In genomic region chr7:131111792-131112191, GRCh38 we compare ENCODE assay signal across 12 cellular contexts.
DNase-seq lines count a peak whose midpoint lies in the region; ATAC-seq, FAIRE-seq and TF ChIP-seq lines count a peak whose summit lies in the region.
"Had no signal": no experiment of that assay in that cellular context is flagged by ENCODE, and none has a peak within 500 bp of the region (broad histone marks: within the 10 kb centered on the region; RNA-seq: fewer than 3 reads in every experiment).

No MANE protein-coding gene starts in this region.

- ATAC-seq in A549 (no peak), body of pancreas (no peak), left colon (no peak), GM21576 (IDR thresholded peaks at IDR 0.05; ENCODE audit: unreplicated experiment) (no peak)
- no peak for ATAC-seq in central memory CD8-positive, alpha-beta T cell (replicated peaks; ENCODE audit: extremely low read depth, poor library complexity, severe bottlenecking)
- no peak for ATAC-seq in natural killer cell treated with Interleukin-12 subunit alpha and Interleukin-12 subunit beta and Interleukin-15 and Interleukin-18, amount 100 ng/mL, for 72 hours

- H3K9me3 ChIP-seq in A549 (no peaks in the 10 kb centered on the region), body of pancreas (no peaks in the 10 kb centered on the region)

- peaks cover 33% of the 10 kb centered on the region for H3K4me1 Mint-ChIP-seq in central memory CD8-positive, alpha-beta T cell
- H3K4me1 Mint-ChIP-seq in natural killer cell treated with Interleukin-12 subunit alpha and Interleukin-12 subunit beta and Interleukin-15 and Interleukin-18, amount 100 ng/mL, for 72 hours (ENCODE audit: low read depth in 2 of 2): peaks cover 38 to 39% of the 10 kb centered on the region in 2 donors

- H3K4me3 ChIP-seq in A549 (peak overlapping the region; percentile 78), KMS-11 (IDR thresholded peaks at IDR 0.05; ENCODE audit: insufficient read depth, low read depth, low read length) (no peak overlapping the region), body of pancreas (no peak overlapping the region)

- peaks cover 37% of the 10 kb centered on the region for H3K36me3 Mint-ChIP-seq in central memory CD8-positive, alpha-beta T cell (ENCODE audit: insufficient read depth)
- H3K36me3 Mint-ChIP-seq in natural killer cell treated with Interleukin-12 subunit alpha and Interleukin-12 subunit beta and Interleukin-15 and Interleukin-18, amount 100 ng/mL, for 72 hours: peaks cover 6% of the 10 kb centered on the region

- H3K27me3 Mint-ChIP-seq in central memory CD8-positive, alpha-beta T cell: no peaks in the 10 kb centered on the region
- H3K27me3 Mint-ChIP-seq in natural killer cell treated with Interleukin-12 subunit alpha and Interleukin-12 subunit beta and Interleukin-15 and Interleukin-18, amount 100 ng/mL, for 72 hours: peaks cover 0 to 15% of the 10 kb centered on the region in 2 donors
- H3K27me3 Mint-ChIP-seq: activated T-cell treated with anti-CD3 and anti-CD28 coated beads, Interleukin-2, amount 50 U/mL, for 24 hours had no signal

- H3K4me2 ChIP-seq in A549 (peak overlapping the region; percentile 98), KMS-11 (peak overlapping the region; percentile 96)

- H3K36me3 ChIP-seq in KMS-11 (ENCODE audit: insufficient read depth): no peaks in the 10 kb centered on the region
- no peaks in the 10 kb centered on the region for H3K36me3 ChIP-seq in body of pancreas (replicated peaks in 1 of 2; ENCODE audit: insufficient read depth in 1 of 2, low read depth in 2 of 2)

- peaks cover 10% of the 10 kb centered on the region; the same call in 1 of the 2 replicates for H3K79me2 ChIP-seq in KMS-11 (ENCODE audit: insufficient read depth, low read depth)

- TF ChIP-seq EP300 in A549 (IDR thresholded peaks at IDR 0.05): no peak

- no peaks in the 10 kb centered on the region for H3K9me3 Mint-ChIP-seq in central memory CD8-positive, alpha-beta T cell
- H3K9me3 Mint-ChIP-seq in natural killer cell treated with Interleukin-12 subunit alpha and Interleukin-12 subunit beta and Interleukin-15 and Interleukin-18, amount 100 ng/mL, for 72 hours: no peaks in the 10 kb centered on the region
- H3K9me3 Mint-ChIP-seq: activated T-cell treated with anti-CD3 and anti-CD28 coated beads, Interleukin-2, amount 50 U/mL, for 24 hours had no signal

- H4K20me1 ChIP-seq in KMS-11 (ENCODE audit: insufficient read depth): no peaks in the 10 kb centered on the region

- POLR2A ChIA-PET in A549 (lab: Yijun Ruan, JAX): interaction anchor here (1.6 to 3.4 kb wide), 4 partner anchors 11 to 78 kb away, joined by 3 to 52 read pairs (median 17); no protein-coding TSS in a partner anchor

- DNase-seq in A549 (ENCODE audit: low read depth in 1 of 2, low spot score in 1 of 2) (no peak), 8988T (no peak), body of pancreas (no peak), left colon (no peak)
- DNase-seq in central memory CD8-positive, alpha-beta T cell (ENCODE audit: low spot score in 2 of 2): no peak
- no peak for DNase-seq in natural killer cell treated with Interleukin-12 subunit alpha and Interleukin-12 subunit beta and Interleukin-15 and Interleukin-18, amount 100 ng/mL, for 72 hours (ENCODE audit: low spot score)
- DNase-seq: activated CD4-positive, CD25-positive, alpha-beta regulatory T cell; activated T-cell treated with anti-CD3 and anti-CD28 coated beads, Interleukin-2, amount 50 U/mL, for 24 hours; stimulated activated CD4-positive, alpha-beta T cell treated with anti-CD3 and anti-CD28 coated beads, Interleukin-4, amount 100 ng/mL, for 1 hour had no signal

- TF ChIP-seq CTCF in A549 (IDR thresholded peaks at IDR 0.05): no peak
- TF ChIP-seq CTCF in KMS-11 (conservative IDR thresholded peaks at IDR 0.05; ENCODE audit: low read depth, low read length): no peak
- no peak for TF ChIP-seq CTCF in body of pancreas (IDR thresholded peaks at IDR 0.05)

- no peak for FAIRE-seq in A549 (lab: Jason Lieb, UNC)

- intact Hi-C loops in body of pancreas (cut with DNase I): no loop called here
- intact Hi-C loops in left colon (cut with DNase I, micrococcal nuclease): no loop called here

- CTCF ChIA-PET in A549 (lab: Yijun Ruan, JAX): interaction anchor here (1.8 kb wide), 1 partner anchor 10 kb away, joined by 4 read pairs; no protein-coding TSS in a partner anchor

- peak overlapping the region; percentile 79 for H3K27ac Mint-ChIP-seq in central memory CD8-positive, alpha-beta T cell (ENCODE audit: low read depth)
- H3K27ac Mint-ChIP-seq in natural killer cell treated with Interleukin-12 subunit alpha and Interleukin-12 subunit beta and Interleukin-15 and Interleukin-18, amount 100 ng/mL, for 72 hours: peak overlapping the region in 1 of 2 donors; percentile 96

- peak overlapping the region; percentile 98 to 99 for H3K27ac ChIP-seq in A549
- H3K27ac ChIP-seq in KMS-11: no peak overlapping the region; the same call in 1 of the 2 replicates
- H3K27ac ChIP-seq in body of pancreas: peak overlapping the region in 1 of 4 donors; percentile 99
- H3K27ac ChIP-seq: RWPE1 had no signal

- H3K27me3 ChIP-seq in KMS-11 (ENCODE audit: insufficient read depth, low read depth): no peaks in the 10 kb centered on the region
- H3K27me3 ChIP-seq in body of pancreas: no peaks in the 10 kb centered on the region

- TF ChIP-seq RAD21 in A549 (conservative IDR thresholded peaks at IDR 0.05 in 1 of 2, IDR thresholded peaks at IDR 0.05 in 1 of 2): no peak

- TF ChIP-seq POLR2A in A549 (IDR thresholded peaks at IDR 0.05; ENCODE audit: low read length): no peak
- no peak for TF ChIP-seq POLR2A in body of pancreas (IDR thresholded peaks at IDR 0.05)

- H3K9ac ChIP-seq in KMS-11: peak overlapping the region; percentile 97; the same call in 1 of the 2 replicates

- WGBS in A549 (ENCODE audit: missing lambda C conversion rate): 13% methylated on average over 3 of the region's 3 CpGs
- 44 to 61% methylated on average over 3 of the region's 3 CpGs for WGBS in body of pancreas, 2 donors

- H2AFZ ChIP-seq in KMS-11 (ENCODE audit: low read depth): no peak overlapping the region

- H3K4me3 Mint-ChIP-seq in central memory CD8-positive, alpha-beta T cell: no peak overlapping the region
- H3K4me3 Mint-ChIP-seq in natural killer cell treated with Interleukin-12 subunit alpha and Interleukin-12 subunit beta and Interleukin-15 and Interleukin-18, amount 100 ng/mL, for 72 hours: peak overlapping the region; percentile 16

- H3K4me1 ChIP-seq in A549 (peaks cover 15% of the 10 kb centered on the region), KMS-11 (ENCODE audit: low read depth, poor library complexity, severe bottlenecking) (peaks cover 20% of the 10 kb centered on the region), body of pancreas (peaks cover 22% of the 10 kb centered on the region)

TF ChIP-seq in A549, 52 proteins besides CTCF, POLR2A, EP300 and RAD21 (continues in another document):
- TF ChIP-seq ZNF302 (CRISPR knock-in tag; IDR thresholded peaks at IDR 0.05) (no peak), HOXA7 (CRISPR knock-in tag; IDR thresholded peaks at IDR 0.05) (0 out of 2 replicates have a peak, but pooled peaks have one; percentile 32), CBX8 (IDR thresholded peaks at IDR 0.05) (no peak), TFCP2L1 (CRISPR knock-in tag; IDR thresholded peaks at IDR 0.05) (0 out of 2 replicates have a peak, but pooled peaks have one; percentile 17), ZFP36 (IDR thresholded peaks at IDR 0.05; ENCODE audit: borderline replicate concordance, partially characterized antibody) (no peak), NR3C1 (IDR thresholded peaks at IDR 0.05) (no peak), HOXB13 (CRISPR knock-in tag; IDR thresholded peaks at IDR 0.05; ENCODE audit: low read depth) (0 out of 2 replicates have a peak, but pooled peaks have one; percentile 27), NPAS2 (CRISPR knock-in tag; IDR thresholded peaks at IDR 0.05; ENCODE audit: borderline replicate concordance) (no peak), PHF8 (IDR thresholded peaks at IDR 0.05; ENCODE audit: borderline replicate concordance, low read depth) (no peak), HDAC2 (IDR thresholded peaks at IDR 0.05) (no peak), HOXB5 (CRISPR knock-in tag; IDR thresholded peaks at IDR 0.05) (0 out of 2 replicates have a peak, but pooled peaks have one; percentile 18), EHMT2 (IDR thresholded peaks at IDR 0.05; ENCODE audit: low read depth) (no peak), E2F6 (IDR thresholded peaks at IDR 0.05; ENCODE audit: borderline replicate concordance, low read depth) (no peak), TP53 (CRISPR knock-in tag; IDR thresholded peaks at IDR 0.05) (no peak), RNF2 (IDR thresholded peaks at IDR 0.05; ENCODE audit: borderline replicate concordance, low read depth) (no peak), MAZ (IDR thresholded peaks at IDR 0.05; ENCODE audit: borderline replicate concordance, low read depth, low read length) (no peak), RCOR1 (IDR thresholded peaks at IDR 0.05; ENCODE audit: low read depth, low read length) (no peak), SREBF2 (IDR thresholded peaks at IDR 0.05) (no peak), ESRRA (IDR thresholded peaks at IDR 0.05; ENCODE audit: borderline replicate concordance, low read length) (no peak), CHD4 (IDR thresholded peaks at IDR 0.05; ENCODE audit: borderline replicate concordance) (no peak), USF2 (IDR thresholded peaks at IDR 0.05) (no peak), FOXS1 (CRISPR knock-in tag; IDR thresholded peaks at IDR 0.05) (peak; percentile 47; the same call in 1 of the 2 replicates), GATA3 (IDR thresholded peaks at IDR 0.05; ENCODE audit: borderline replicate concordance) (no peak)
